In genomic region chr1:88936760-88937342, GRCh38 we compare ENCODE assay signal across 2 cellular contexts.
TF ChIP-seq lines count a peak whose summit lies in the region.

No MANE protein-coding gene starts in this region.

TF ChIP-seq in K562, 482 proteins besides CTCF, POLR2A, EP300 and RAD21:
- TF ChIP-seq NCOR1 (IDR thresholded peaks at IDR 0.05) (no peak), BCLAF1 (IDR thresholded peaks at IDR 0.05; ENCODE audit: borderline replicate concordance in 1 of 2, control insufficient read depth in 1 of 2, low read depth in 2 of 2, low read length in 1 of 2) (no peak), RBM22 (IDR thresholded peaks at IDR 0.05; ENCODE audit: low read depth, low read length, poor library complexity, severe bottlenecking) (no peak), PRPF4 (IDR thresholded peaks at IDR 0.05; ENCODE audit: insufficient read depth, low read depth, low read length, poor library complexity, severe bottlenecking) (no peak), ZNF76 (CRISPR knock-in tag; IDR thresholded peaks at IDR 0.05; ENCODE audit: borderline replicate concordance) (no peak)

TF ChIP-seq in HEK293T, 16 proteins besides CTCF, POLR2A, EP300 and RAD21:
- TF ChIP-seq ARNT (IDR thresholded peaks at IDR 0.05) (no peak), FOXM1 (IDR thresholded peaks at IDR 0.05; ENCODE audit: borderline replicate concordance) (no peak), L3MBTL2 (conservative IDR thresholded peaks at IDR 0.05) (no peak), SP1 (IDR thresholded peaks at IDR 0.05) (no peak), LEF1 (IDR thresholded peaks at IDR 0.05; ENCODE audit: borderline replicate concordance) (no peak), CTBP1 (IDR thresholded peaks at IDR 0.05; ENCODE audit: borderline replicate concordance) (no peak), ELF4 (IDR thresholded peaks at IDR 0.05) (no peak), NFRKB (IDR thresholded peaks at IDR 0.05) (no peak), FOXK2 (IDR thresholded peaks at IDR 0.05) (no peak), ZNF384 (IDR thresholded peaks at IDR 0.05) (no peak), HDGF (IDR thresholded peaks at IDR 0.05; ENCODE audit: borderline replicate concordance) (no peak), SUZ12 (IDR thresholded peaks at IDR 0.05) (no peak)
